ENCODE assay signal across 8 cellular contexts in genomic region chr12:50085615-50085928, GRCh38. TPM values are rescaled to one million over a fixed set of nuclear protein-coding genes. Genes with fewer than 3 reads are reported as not detected.
DNase-seq lines count a peak whose midpoint lies in the region; ATAC-seq, FAIRE-seq and TF ChIP-seq lines count a peak whose summit lies in the region.

No MANE protein-coding gene starts in this region.

- peak overlapping the region; percentile 91 to 99 (median 96) for H3K27ac Mint-ChIP-seq in naive thymus-derived CD8-positive, alpha-beta T cell

- H3K27me3 ChIP-seq in HL-60 (ENCODE audit: insufficient read depth, poor library complexity, severe bottlenecking): no peaks in the 10 kb centered on the region
- no peaks in the 10 kb centered on the region for H3K27me3 ChIP-seq in bronchial epithelial cell (ENCODE audit: control insufficient read depth, insufficient read depth, low read length)

- DNase-seq in GM12865 (ENCODE audit: low read depth) (no peak), HL-60 (ENCODE audit: low read depth in 1 of 2, low spot score in 1 of 2) (no peak), bronchial epithelial cell (ENCODE audit: low read depth) (no peak), DMS53 treated with DMSO at 0.1 percent for 48 hours (lab: John Stamatoyannopoulos, UW; ENCODE audit: unreplicated experiment) (no peak), H54 (ENCODE audit: insufficient read length, low spot score) (no peak)
- no peak for DNase-seq in naive thymus-derived CD8-positive, alpha-beta T cell
- no peak for DNase-seq in activated CD4-positive, CD25-positive, alpha-beta regulatory T cell (lab: John Stamatoyannopoulos, UW)
- no peak for DNase-seq in stimulated activated CD4-positive, alpha-beta T cell treated with anti-CD3 and anti-CD28 coated beads, Interleukin-2, amount 100 ng/mL, for 24 hours

- H3K4me1 Mint-ChIP-seq in naive thymus-derived CD8-positive, alpha-beta T cell: peaks cover 21 to 43% (median 38%) of the 10 kb centered on the region in 4 donors

- ATAC-seq in naive thymus-derived CD8-positive, alpha-beta T cell: no peak

- H3K36me3 ChIP-seq in bronchial epithelial cell (ENCODE audit: control insufficient read depth, insufficient read depth, low read length): peaks cover 9% of the 10 kb centered on the region

- no peak for FAIRE-seq in bronchial epithelial cell (lab: Jason Lieb, UNC)
- FAIRE-seq in H54 (lab: Jason Lieb, UNC): no peak

- H3K9me3 Mint-ChIP-seq in naive thymus-derived CD8-positive, alpha-beta T cell: no peaks in the 10 kb centered on the region

- TF ChIP-seq CTCF in GM12865 (IDR thresholded peaks at IDR 0.05; ENCODE audit: insufficient read depth, low read depth, low read length, missing control alignments) (no peak), HL-60 (IDR thresholded peaks at IDR 0.05; ENCODE audit: insufficient read depth, low read length) (no peak), bronchial epithelial cell (IDR thresholded peaks at IDR 0.05; ENCODE audit: insufficient read depth, low read length, severe bottlenecking) (no peak)

- H3K4me3 ChIP-seq in GM12865 (ENCODE audit: low read depth, low read length) (peak overlapping the region; percentile 89), HL-60 (replicated peaks; ENCODE audit: insufficient read depth, low read length) (peak overlapping the region; percentile 72), bronchial epithelial cell (ENCODE audit: low read depth, low read length) (peak overlapping the region; percentile 55)

- H3K4me3 Mint-ChIP-seq in naive thymus-derived CD8-positive, alpha-beta T cell: peak overlapping the region; percentile 87 to 99 (median 90)

- POLR2A ChIA-PET in naive thymus-derived CD8-positive, alpha-beta T cell (lab: Charles Lee): interaction anchor here (0.6 to 4.0 kb wide), 13 partner anchors 9 to 260 kb away, joined by 3 to 61 read pairs (median 6); partner anchors contain the start of genes CERS5, COX14, GPD1 and LIMA1

- no peaks in the 10 kb centered on the region for H3K27me3 Mint-ChIP-seq in naive thymus-derived CD8-positive, alpha-beta T cell

- peaks cover 0 to 41% (median 4%) of the 10 kb centered on the region in 3 donors for H3K36me3 Mint-ChIP-seq in naive thymus-derived CD8-positive, alpha-beta T cell

- H3K27ac ChIP-seq in HL-60 (replicated peaks): no peak overlapping the region; the same call in 1 of the 2 replicates

- TF ChIP-seq POLR2A in H54 (IDR thresholded peaks at IDR 0.05; ENCODE audit: low read depth, low read length): no peak

RNA-seq across cellular contexts. Expression of gene SMARCD1, which starts 0.4 kb away (rescaled TPM):
- total RNA-seq in bronchial epithelial cell: 24.2 and 27.9 TPM in 2 replicates
- total RNA-seq in naive thymus-derived CD8-positive, alpha-beta T cell: 10 to 100 TPM; 63.1 to 71.8 TPM
- 10 to 100 TPM in 2 of 3 donors, 1 to 10 TPM in 1; 9.7 to 16.8 (median 16.0) TPM for polyA plus RNA-seq in naive thymus-derived CD8-positive, alpha-beta T cell

RNA-seq across cellular contexts. Expression of gene GPD1, which starts 18.2 kb away (rescaled TPM):
- 0.26 and 0.53 TPM in 2 replicates for total RNA-seq in bronchial epithelial cell
- total RNA-seq in naive thymus-derived CD8-positive, alpha-beta T cell: 1 to 10 TPM; 1.1 to 1.5 TPM
- not detected for polyA plus RNA-seq in naive thymus-derived CD8-positive, alpha-beta T cell

RNA-seq across cellular contexts. Expression of gene COX14, which starts 26.5 kb away (rescaled TPM):
- total RNA-seq in bronchial epithelial cell: 47.9 and 52.1 TPM in 2 replicates
- 10 to 100 TPM; 43.4 to 47.1 TPM for total RNA-seq in naive thymus-derived CD8-positive, alpha-beta T cell
- 100 to 1,000 TPM; 266 to 317 (median 298) TPM for polyA plus RNA-seq in naive thymus-derived CD8-positive, alpha-beta T cell

RNA-seq across cellular contexts. Expression of gene ASIC1, which starts 28.2 kb away (rescaled TPM):
- 1.3 and 1.4 TPM in 2 replicates for total RNA-seq in bronchial epithelial cell
- 10 to 100 TPM; 11.7 to 12.2 TPM for total RNA-seq in naive thymus-derived CD8-positive, alpha-beta T cell
- 1 to 10 TPM in 2 of 3 donors, under 1 TPM in 1; 0.97 to 1.3 (median 1.0) TPM for polyA plus RNA-seq in naive thymus-derived CD8-positive, alpha-beta T cell
